ENCODE assay signal across 16 cellular contexts in genomic region chr3:29520764-29521163, GRCh38.
DNase-seq lines count a peak whose midpoint lies in the region; ATAC-seq, FAIRE-seq and TF ChIP-seq lines count a peak whose summit lies in the region.
"Had no signal": no experiment of that assay in that cellular context is flagged by ENCODE, and none has a peak within 500 bp of the region (broad histone marks: within the 10 kb centered on the region; RNA-seq: fewer than 3 reads in every experiment).

No MANE protein-coding gene starts in this region.

- peak in 3 of 4 donors; percentile 8 to 52 (median 47) for ATAC-seq in right lobe of liver
- ATAC-seq in HepG2, result no peak
- ATAC-seq: GM12878, HCT116 had no signal

- H3K27ac ChIP-seq in right lobe of liver (peak overlapping the region in 1 of 3 donors; percentile 39), HepG2 (ENCODE audit: extremely low read length, insufficient read depth, low read length) (no peak overlapping the region), esophagus squamous epithelium (no peak overlapping the region)
- H3K27ac ChIP-seq: C4-2B, GM23248 had no signal

- no peaks in the 10 kb centered on the region for H3K79me2 ChIP-seq in HepG2 (ENCODE audit: insufficient read depth, low read length)

- H3K9ac ChIP-seq in HepG2 (ENCODE audit: insufficient read depth, low read depth, low read length), result no peak overlapping the region
- H3K9ac ChIP-seq: GM23248 had no signal

- peak overlapping the region; percentile 47 for H3K27ac Mint-ChIP-seq in mesothelial cell of epicardium
- H3K27ac Mint-ChIP-seq in activated CD4-positive, alpha-beta T cell treated with anti-CD3 and anti-CD28 coated beads, Interleukin-2, amount 10 ng/mL, durations not matched to agents 7 days and 5 days, result no peak overlapping the region
- no peak overlapping the region for H3K27ac Mint-ChIP-seq in activated T-helper 2 cell treated with anti-CD3 and anti-CD28 coated beads, Interferon-gamma antibody, Interleukin-2, Interleukin-4, amounts not matched to agents 10 μg/mL and 5 μg/mL and 100 μg/mL, durations not matched to agents 14 hours and 24 hours and 36 hours
- H3K27ac Mint-ChIP-seq: CD4-positive, alpha-beta memory T cell had no signal

- CTCF ChIA-PET in HepG2 (lab: Yijun Ruan, JAX; ENCODE audit: low intra/inter-chr PET ratio, low total read pairs), result no interaction called here
- CTCF ChIA-PET in activated CD4-positive, alpha-beta T cell treated with anti-CD3 and anti-CD28 coated beads, Interleukin-2, amount 10 ng/mL, durations not matched to agents 7 days and 5 days (lab: Charles Lee), result no interaction called here

- no peaks in the 10 kb centered on the region for H4K20me1 ChIP-seq in HepG2 (ENCODE audit: insufficient read depth, low read length)

- H3K4me2 ChIP-seq in HepG2 (ENCODE audit: low read depth, low read length), result no peak overlapping the region

- H3K4me3 Mint-ChIP-seq in mesothelial cell of epicardium, result no peak overlapping the region
- H3K4me3 Mint-ChIP-seq in activated CD4-positive, alpha-beta T cell treated with anti-CD3 and anti-CD28 coated beads, Interleukin-2, amount 10 ng/mL, durations not matched to agents 7 days and 5 days, result no peak overlapping the region
- H3K4me3 Mint-ChIP-seq in activated T-helper 2 cell treated with anti-CD3 and anti-CD28 coated beads, Interferon-gamma antibody, Interleukin-2, Interleukin-4, amounts not matched to agents 10 μg/mL and 5 μg/mL and 100 μg/mL, durations not matched to agents 14 hours and 24 hours and 36 hours (ENCODE audit: low read depth), result no peak overlapping the region
- H3K4me3 Mint-ChIP-seq: CD4-positive, alpha-beta memory T cell had no signal

- POLR2A ChIA-PET in HepG2 (lab: Yijun Ruan, JAX), result no interaction called here
- POLR2A ChIA-PET in activated CD4-positive, alpha-beta T cell treated with anti-CD3 and anti-CD28 coated beads, Interleukin-2, amount 10 ng/mL, durations not matched to agents 7 days and 5 days (lab: Charles Lee), result no interaction called here

- no peaks in the 10 kb centered on the region for H3K36me3 Mint-ChIP-seq in mesothelial cell of epicardium
- H3K36me3 Mint-ChIP-seq in activated CD4-positive, alpha-beta T cell treated with anti-CD3 and anti-CD28 coated beads, Interleukin-2, amount 10 ng/mL, durations not matched to agents 7 days and 5 days (ENCODE audit: low read depth), result no peaks in the 10 kb centered on the region
- H3K36me3 Mint-ChIP-seq in activated T-helper 2 cell treated with anti-CD3 and anti-CD28 coated beads, Interferon-gamma antibody, Interleukin-2, Interleukin-4, amounts not matched to agents 10 μg/mL and 5 μg/mL and 100 μg/mL, durations not matched to agents 14 hours and 24 hours and 36 hours (ENCODE audit: low read depth), result no peaks in the 10 kb centered on the region
- H3K36me3 Mint-ChIP-seq: CD4-positive, alpha-beta memory T cell had no signal

- TF ChIP-seq RAD21 in HepG2 (CRISPR knock-in tag; IDR thresholded peaks at IDR 0.05), result no peak

- H3K36me3 ChIP-seq in right lobe of liver, result no peaks in the 10 kb centered on the region
- H3K36me3 ChIP-seq in HepG2 (replicated peaks in 1 of 2; ENCODE audit: control insufficient read depth in 1 of 2, insufficient read depth in 2 of 2, low read length in 2 of 2), result no peaks in the 10 kb centered on the region
- no peaks in the 10 kb centered on the region for H3K36me3 ChIP-seq in esophagus squamous epithelium
- H3K36me3 ChIP-seq: BE2C had no signal

- no peak overlapping the region for H3K4me3 ChIP-seq in right lobe of liver
- H3K4me3 ChIP-seq in HepG2 (replicated peaks in 1 of 3; ENCODE audit: insufficient read depth in 1 of 3, low read depth in 2 of 3, low read length in 3 of 3), result no peak overlapping the region
- H3K4me3 ChIP-seq in esophagus squamous epithelium, result no peak overlapping the region
- H3K4me3 ChIP-seq: GM12878, GM23248 had no signal

- intact Hi-C loops in right lobe of liver (cut with DNase I), result no loop called here
- intact Hi-C loops in HepG2 (cut with micrococcal nuclease; ENCODE audit: unreplicated experiment), result no loop called here
- intact Hi-C loops in esophagus squamous epithelium (cut with DNase I), result no loop called here
- intact Hi-C loops in activated T-helper 2 cell treated with anti-CD3 and anti-CD28 coated beads, Interferon-gamma antibody, Interleukin-2, Interleukin-4, amounts not matched to agents 10 μg/mL and 5 μg/mL and 100 μg/mL, durations not matched to agents 14 hours and 24 hours and 36 hours (cut with micrococcal nuclease), result no loop called here

- no peaks in the 10 kb centered on the region for H3K9me3 Mint-ChIP-seq in mesothelial cell of epicardium
- no peaks in the 10 kb centered on the region for H3K9me3 Mint-ChIP-seq in activated CD4-positive, alpha-beta T cell treated with anti-CD3 and anti-CD28 coated beads, Interleukin-2, amount 10 ng/mL, durations not matched to agents 7 days and 5 days
- H3K9me3 Mint-ChIP-seq in activated T-helper 2 cell treated with anti-CD3 and anti-CD28 coated beads, Interferon-gamma antibody, Interleukin-2, Interleukin-4, amounts not matched to agents 10 μg/mL and 5 μg/mL and 100 μg/mL, durations not matched to agents 14 hours and 24 hours and 36 hours, result no peaks in the 10 kb centered on the region

- no peak for TF ChIP-seq CTCF in right lobe of liver (IDR thresholded peaks at IDR 0.05)
- no peak for TF ChIP-seq CTCF in HepG2 (CRISPR knock-in tag; IDR thresholded peaks at IDR 0.05)
- TF ChIP-seq CTCF in mesothelial cell of epicardium (IDR thresholded peaks at IDR 0.05; ENCODE audit: unreplicated experiment), result no peak
- no peak for TF ChIP-seq CTCF in esophagus squamous epithelium (IDR thresholded peaks at IDR 0.05)

- TF ChIP-seq POLR2A in right lobe of liver (IDR thresholded peaks at IDR 0.05) (no peak), HepG2 (IDR thresholded peaks at IDR 0.05; ENCODE audit: insufficient read depth in 1 of 2, low read depth in 2 of 2, low read length in 2 of 2) (no peak), esophagus squamous epithelium (IDR thresholded peaks at IDR 0.05) (no peak)

- in situ Hi-C loops in HepG2 (cut with HindIII; ENCODE audit: extremely low pct_ligation_motif_present, low pct_unique_long_range_greater_than_20kb), result no loop called here

- no TSS peak for BruUV-seq in HepG2 (replicated peaks; lab: Mats Ljungman, UMichigan)

- no peaks in the 10 kb centered on the region for H3K27me3 Mint-ChIP-seq in mesothelial cell of epicardium (ENCODE audit: low read depth)
- H3K27me3 Mint-ChIP-seq in activated CD4-positive, alpha-beta T cell treated with anti-CD3 and anti-CD28 coated beads, Interleukin-2, amount 10 ng/mL, durations not matched to agents 7 days and 5 days, result no peaks in the 10 kb centered on the region
- H3K27me3 Mint-ChIP-seq in activated T-helper 2 cell treated with anti-CD3 and anti-CD28 coated beads, Interferon-gamma antibody, Interleukin-2, Interleukin-4, amounts not matched to agents 10 μg/mL and 5 μg/mL and 100 μg/mL, durations not matched to agents 14 hours and 24 hours and 36 hours (ENCODE audit: low read depth), result no peaks in the 10 kb centered on the region
- H3K27me3 Mint-ChIP-seq: CD4-positive, alpha-beta memory T cell had no signal

- WGBS in right lobe of liver (ENCODE audit: insufficient coverage, low coverage, low lambda C conversion rate, missing lambda C conversion rate), result 56% methylated on average over 3 of the region's 3 CpGs
- 55% methylated on average over 3 of the region's 3 CpGs for WGBS in HepG2 (ENCODE audit: low lambda C conversion rate)
- WGBS in esophagus squamous epithelium, 2 donors, result 90 to 91% methylated on average over 3 of the region's 3 CpGs

- H3K4me1 ChIP-seq in right lobe of liver, result peaks cover 0 to 34% (median 3%) of the 10 kb centered on the region in 4 donors
- H3K4me1 ChIP-seq in HepG2 (ENCODE audit: insufficient read depth, low read length), result peaks cover 6% of the 10 kb centered on the region; the same call in 1 of the 2 replicates
- H3K4me1 ChIP-seq in esophagus squamous epithelium, result peaks cover 0 to 24% (median 12%) of the 10 kb centered on the region in 3 donors

- H3K27me3 ChIP-seq in right lobe of liver, result no peaks in the 10 kb centered on the region
- no peaks in the 10 kb centered on the region for H3K27me3 ChIP-seq in HepG2 (ENCODE audit: control insufficient read depth in 1 of 2, insufficient read depth in 2 of 2, low read length in 2 of 2)
- H3K27me3 ChIP-seq in esophagus squamous epithelium, result no peaks in the 10 kb centered on the region
- H3K27me3 ChIP-seq: BE2C had no signal

- DNase-seq in right lobe of liver (no peak), HepG2 (ENCODE audit: low spot score) (no peak), iris pigment epithelial cell (ENCODE audit: low read depth) (peak; percentile 29), mesothelial cell of epicardium (ENCODE audit: low spot score in 2 of 2, unreplicated experiment in 2 of 2) (no peak), esophagus squamous epithelium (lab: John Stamatoyannopoulos, UW) (no peak)
- DNase-seq in activated CD4-positive, alpha-beta T cell treated with anti-CD3 and anti-CD28 coated beads, Interleukin-2, amount 10 ng/mL, durations not matched to agents 7 days and 5 days, result no peak
- DNase-seq in activated T-helper 2 cell treated with anti-CD3 and anti-CD28 coated beads, Interferon-gamma antibody, Interleukin-2, Interleukin-4, amounts not matched to agents 10 μg/mL and 5 μg/mL and 100 μg/mL, durations not matched to agents 14 hours and 24 hours and 36 hours (ENCODE audit: low spot score), result no peak
- DNase-seq: BE2C; CD4-positive, alpha-beta memory T cell; DMS79; GM23248 had no signal

- H3K4me1 Mint-ChIP-seq in mesothelial cell of epicardium, result peaks cover 29% of the 10 kb centered on the region
- H3K4me1 Mint-ChIP-seq in activated CD4-positive, alpha-beta T cell treated with anti-CD3 and anti-CD28 coated beads, Interleukin-2, amount 10 ng/mL, durations not matched to agents 7 days and 5 days, result no peaks in the 10 kb centered on the region
- H3K4me1 Mint-ChIP-seq in activated T-helper 2 cell treated with anti-CD3 and anti-CD28 coated beads, Interferon-gamma antibody, Interleukin-2, Interleukin-4, amounts not matched to agents 10 μg/mL and 5 μg/mL and 100 μg/mL, durations not matched to agents 14 hours and 24 hours and 36 hours (ENCODE audit: low read depth), result no peaks in the 10 kb centered on the region
- H3K4me1 Mint-ChIP-seq: CD4-positive, alpha-beta memory T cell had no signal

- no peak overlapping the region for H2AFZ ChIP-seq in HepG2 (ENCODE audit: low read length)
- H2AFZ ChIP-seq: GM23248 had no signal

- H3K9me3 ChIP-seq in right lobe of liver (no peaks in the 10 kb centered on the region), HepG2 (ENCODE audit: low read length) (no peaks in the 10 kb centered on the region), esophagus squamous epithelium (no peaks in the 10 kb centered on the region)
- H3K9me3 ChIP-seq: BE2C had no signal

- no peak for FAIRE-seq in HepG2 (lab: Jason Lieb, UNC)
- FAIRE-seq: A204.1, GM12878, GM18507 had no signal

- TF ChIP-seq EP300 in HepG2 (IDR thresholded peaks at IDR 0.05; ENCODE audit: low read depth in 2 of 2, low read length in 2 of 2), result no peak
- no peak for TF ChIP-seq EP300 in HepG2 (CRISPR knock-in tag; IDR thresholded peaks at IDR 0.05; ENCODE audit: borderline replicate concordance)

TF ChIP-seq in HepG2, 621 proteins besides CTCF, POLR2A, EP300 and RAD21 (continues in another document):
- no peak for TF ChIP-seq GPN1 (CRISPR knock-in tag; IDR thresholded peaks at IDR 0.05; ENCODE audit: borderline replicate concordance)
